Comparison of ENCODE assay signal across 21 cellular contexts in genomic region chr2:27738349-27739057, GRCh38. TPM values are rescaled to one million over a fixed set of nuclear protein-coding genes. Genes with fewer than 3 reads are reported as not detected.
DNase-seq lines count a peak whose midpoint lies in the region; ATAC-seq and TF ChIP-seq lines count a peak whose summit lies in the region.
"Had no signal": no experiment of that assay in that cellular context is flagged by ENCODE, and none has a peak within 500 bp of the region (broad histone marks: within the 10 kb centered on the region; RNA-seq: fewer than 3 reads in every experiment).

No MANE protein-coding gene starts in this region.

- no peak overlapping the region for H3K4me2 ChIP-seq in GM23338

- H3K4me1 ChIP-seq in GM23338 (ENCODE audit: insufficient read depth) = peaks cover 17% of the 10 kb centered on the region
- H3K4me1 ChIP-seq: SJCRH30 had no signal

- DNase-seq in GM23338 (ENCODE audit: low spot score) (no peak), kidney tubule cell (ENCODE audit: low spot score) (peak; percentile 25), erythroblast (lab: John Stamatoyannopoulos, UW) (no peak)
- DNase-seq: activated gamma-delta T cell; AML-193; aorta; islet precursor cell; mucosa of descending colon; NCI-H2029; sigmoid colon; SJCRH30; stimulated activated CD4-positive, alpha-beta T cell treated with anti-CD3 and anti-CD28 coated beads, Interleukin-4, amount 100 ng/mL, for 24 hours; testis had no signal

- H2AFZ ChIP-seq in GM23338 = peak overlapping the region; percentile 74

- H3K36me3 ChIP-seq in GM23338 (ENCODE audit: insufficient read depth) = no peaks in the 10 kb centered on the region
- H3K36me3 ChIP-seq: sigmoid colon, SJCRH30 had no signal

- H3F3A ChIP-seq in GM23338 (replicated peaks; ENCODE audit: low read depth) = 0 out of 2 replicates have a peak, but pooled peaks cover 11% of the 10 kb centered on the region

- peak overlapping the region; percentile 53; the same call in 1 of the 2 replicates for H3K27ac Mint-ChIP-seq in GM23338

- no peak overlapping the region for H3K27ac ChIP-seq in GM23338 (ENCODE audit: low read depth)
- H3K27ac ChIP-seq in adipose tissue (ENCODE audit: low read depth, low read length) = peak overlapping the region; percentile 2
- peak overlapping the region in 11 of 21 experiments; percentile 15 to 96 (median 88) for H3K27ac ChIP-seq in skin epidermis
- H3K27ac ChIP-seq: SJCRH30, testis had no signal

- H3K4me3 Mint-ChIP-seq in GM23338 = no peak overlapping the region
- H3K4me3 Mint-ChIP-seq: HFFc6 had no signal

- H3K27me3 ChIP-seq in GM23338 (ENCODE audit: insufficient read depth) = no peaks in the 10 kb centered on the region
- H3K27me3 ChIP-seq: sigmoid colon, SJCRH30, testis had no signal

- no peak for TF ChIP-seq CTCF in GM23338 (conservative IDR thresholded peaks at IDR 0.05; ENCODE audit: low read depth in 2 of 2)

- 0 out of 2 replicates have a peak, but pooled peaks cover 3% of the 10 kb centered on the region for H3K9me2 ChIP-seq in GM23338 (ENCODE audit: insufficient read depth)

- no peak for TF ChIP-seq POLR2A in erythroblast (IDR thresholded peaks at IDR 0.05; ENCODE audit: low read length)

- H3K36me3 Mint-ChIP-seq in GM23338 (ENCODE audit: low read depth) = peaks cover 2% of the 10 kb centered on the region; the same call in 2 of the 3 replicates

- H3K4me1 Mint-ChIP-seq in GM23338 = peaks cover 19% of the 10 kb centered on the region

- H3K4me3 ChIP-seq in GM23338 (no peak overlapping the region), skin epidermis (no peak overlapping the region)
- H3K4me3 ChIP-seq: K562, mucosa of descending colon, sigmoid colon, SJCRH30, testis had no signal

- no peaks in the 10 kb centered on the region for H4K20me1 ChIP-seq in GM23338 (replicated peaks; ENCODE audit: insufficient read depth)

- H3K9me3 Mint-ChIP-seq in GM23338 = peaks cover 18% of the 10 kb centered on the region; the same call in 2 of the 3 replicates
- H3K9me3 Mint-ChIP-seq: HFFc6 had no signal

- peaks cover 7% of the 10 kb centered on the region for H3K27me3 Mint-ChIP-seq in GM23338 (ENCODE audit: insufficient read depth, low read depth, poor library complexity)

- ATAC-seq in GM23338 = no peak
- no peak for ATAC-seq in GM21723 (IDR thresholded peaks at IDR 0.05; ENCODE audit: unreplicated experiment)
- no peak for ATAC-seq in GM18873 (IDR thresholded peaks at IDR 0.05; ENCODE audit: low FRiP score, unreplicated experiment)
- ATAC-seq in GM21360 (IDR thresholded peaks at IDR 0.05; ENCODE audit: unreplicated experiment) = no peak
- ATAC-seq: activated CD4-positive, CD25-positive, alpha-beta regulatory T cell treated with anti-CD3 and anti-CD28 coated beads, Interleukin-2, amount 50 U/mL, for 24 hours; K562 had no signal

- WGBS in adipose tissue, 3 donors = 83 to 88% (median 88%) methylated on average over 13 of the region's 13 CpGs

- H3K79me2 ChIP-seq in GM23338 (replicated peaks; ENCODE audit: insufficient read depth) = no peaks in the 10 kb centered on the region

TF ChIP-seq in GM23338, 12 proteins besides CTCF, POLR2A, EP300 and RAD21:
- TF ChIP-seq NANOG (IDR thresholded peaks at IDR 0.05; ENCODE audit: borderline replicate concordance) = no peak
- TF ChIP-seq, protein P1, sequence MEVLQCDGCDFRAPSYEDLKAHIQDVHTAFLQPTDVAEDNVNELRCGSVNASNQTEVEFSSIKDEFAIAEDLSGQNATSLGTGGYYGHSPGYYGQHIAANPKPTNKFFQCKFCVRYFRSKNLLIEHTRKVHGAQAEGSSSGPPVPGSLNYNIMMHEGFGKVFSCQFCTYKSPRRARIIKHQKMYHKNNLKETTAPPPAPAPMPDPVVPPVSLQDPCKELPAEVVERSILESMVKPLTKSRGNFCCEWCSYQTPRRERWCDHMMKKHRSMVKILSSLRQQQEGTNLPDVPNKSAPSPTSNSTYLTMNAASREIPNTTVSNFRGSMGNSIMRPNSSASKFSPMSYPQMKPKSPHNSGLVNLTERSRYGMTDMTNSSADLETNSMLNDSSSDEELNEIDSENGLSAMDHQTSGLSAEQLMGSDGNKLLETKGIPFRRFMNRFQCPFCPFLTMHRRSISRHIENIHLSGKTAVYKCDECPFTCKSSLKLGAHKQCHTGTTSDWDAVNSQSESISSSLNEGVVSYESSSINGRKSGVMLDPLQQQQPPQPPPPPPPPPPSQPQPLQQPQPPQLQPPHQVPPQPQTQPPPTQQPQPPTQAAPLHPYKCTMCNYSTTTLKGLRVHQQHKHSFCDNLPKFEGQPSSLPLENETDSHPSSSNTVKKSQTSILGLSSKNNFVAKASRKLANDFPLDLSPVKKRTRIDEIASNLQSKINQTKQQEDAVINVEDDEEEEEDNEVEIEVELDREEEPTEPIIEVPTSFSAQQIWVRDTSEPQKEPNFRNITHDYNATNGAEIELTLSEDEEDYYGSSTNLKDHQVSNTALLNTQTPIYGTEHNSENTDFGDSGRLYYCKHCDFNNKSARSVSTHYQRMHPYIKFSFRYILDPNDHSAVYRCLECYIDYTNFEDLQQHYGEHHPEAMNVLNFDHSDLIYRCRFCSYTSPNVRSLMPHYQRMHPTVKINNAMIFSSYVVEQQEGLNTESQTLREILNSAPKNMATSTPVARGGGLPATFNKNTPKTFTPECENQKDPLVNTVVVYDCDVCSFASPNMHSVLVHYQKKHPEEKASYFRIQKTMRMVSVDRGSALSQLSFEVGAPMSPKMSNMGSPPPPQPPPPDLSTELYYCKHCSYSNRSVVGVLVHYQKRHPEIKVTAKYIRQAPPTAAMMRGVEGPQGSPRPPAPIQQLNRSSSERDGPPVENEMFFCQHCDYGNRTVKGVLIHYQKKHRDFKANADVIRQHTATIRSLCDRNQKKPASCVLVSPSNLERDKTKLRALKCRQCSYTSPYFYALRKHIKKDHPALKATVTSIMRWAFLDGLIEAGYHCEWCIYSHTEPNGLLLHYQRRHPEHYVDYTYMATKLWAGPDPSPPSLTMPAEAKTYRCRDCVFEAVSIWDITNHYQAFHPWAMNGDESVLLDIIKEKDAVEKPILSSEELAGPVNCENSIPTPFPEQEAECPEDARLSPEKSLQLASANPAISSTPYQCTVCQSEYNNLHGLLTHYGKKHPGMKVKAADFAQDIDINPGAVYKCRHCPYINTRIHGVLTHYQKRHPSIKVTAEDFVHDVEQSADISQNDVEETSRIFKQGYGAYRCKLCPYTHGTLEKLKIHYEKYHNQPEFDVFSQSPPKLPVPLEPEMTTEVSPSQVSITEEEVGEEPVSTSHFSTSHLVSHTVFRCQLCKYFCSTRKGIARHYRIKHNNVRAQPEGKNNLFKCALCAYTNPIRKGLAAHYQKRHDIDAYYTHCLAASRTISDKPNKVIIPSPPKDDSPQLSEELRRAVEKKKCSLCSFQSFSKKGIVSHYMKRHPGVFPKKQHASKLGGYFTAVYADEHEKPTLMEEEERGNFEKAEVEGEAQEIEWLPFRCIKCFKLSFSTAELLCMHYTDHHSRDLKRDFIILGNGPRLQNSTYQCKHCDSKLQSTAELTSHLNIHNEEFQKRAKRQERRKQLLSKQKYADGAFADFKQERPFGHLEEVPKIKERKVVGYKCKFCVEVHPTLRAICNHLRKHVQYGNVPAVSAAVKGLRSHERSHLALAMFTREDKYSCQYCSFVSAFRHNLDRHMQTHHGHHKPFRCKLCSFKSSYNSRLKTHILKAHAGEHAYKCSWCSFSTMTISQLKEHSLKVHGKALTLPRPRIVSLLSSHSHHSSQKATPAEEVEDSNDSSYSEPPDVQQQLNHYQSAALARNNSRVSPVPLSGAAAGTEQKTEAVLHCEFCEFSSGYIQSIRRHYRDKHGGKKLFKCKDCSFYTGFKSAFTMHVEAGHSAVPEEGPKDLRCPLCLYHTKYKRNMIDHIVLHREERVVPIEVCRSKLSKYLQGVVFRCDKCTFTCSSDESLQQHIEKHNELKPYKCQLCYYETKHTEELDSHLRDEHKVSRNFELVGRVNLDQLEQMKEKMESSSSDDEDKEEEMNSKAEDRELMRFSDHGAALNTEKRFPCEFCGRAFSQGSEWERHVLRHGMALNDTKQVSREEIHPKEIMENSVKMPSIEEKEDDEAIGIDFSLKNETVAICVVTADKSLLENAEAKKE (CRISPR knock-in tag; IDR thresholded peaks at IDR 0.05) = no peak
- no peak for TF ChIP-seq ZNF331 (CRISPR knock-in tag; IDR thresholded peaks at IDR 0.05; ENCODE audit: low read depth)
- TF ChIP-seq ZNF114 (CRISPR knock-in tag; IDR thresholded peaks at IDR 0.05) = no peak
- TF ChIP-seq CREB1 (CRISPR knock-in tag; IDR thresholded peaks at IDR 0.05; ENCODE audit: low read depth) = no peak
- TF ChIP-seq, protein P2, sequence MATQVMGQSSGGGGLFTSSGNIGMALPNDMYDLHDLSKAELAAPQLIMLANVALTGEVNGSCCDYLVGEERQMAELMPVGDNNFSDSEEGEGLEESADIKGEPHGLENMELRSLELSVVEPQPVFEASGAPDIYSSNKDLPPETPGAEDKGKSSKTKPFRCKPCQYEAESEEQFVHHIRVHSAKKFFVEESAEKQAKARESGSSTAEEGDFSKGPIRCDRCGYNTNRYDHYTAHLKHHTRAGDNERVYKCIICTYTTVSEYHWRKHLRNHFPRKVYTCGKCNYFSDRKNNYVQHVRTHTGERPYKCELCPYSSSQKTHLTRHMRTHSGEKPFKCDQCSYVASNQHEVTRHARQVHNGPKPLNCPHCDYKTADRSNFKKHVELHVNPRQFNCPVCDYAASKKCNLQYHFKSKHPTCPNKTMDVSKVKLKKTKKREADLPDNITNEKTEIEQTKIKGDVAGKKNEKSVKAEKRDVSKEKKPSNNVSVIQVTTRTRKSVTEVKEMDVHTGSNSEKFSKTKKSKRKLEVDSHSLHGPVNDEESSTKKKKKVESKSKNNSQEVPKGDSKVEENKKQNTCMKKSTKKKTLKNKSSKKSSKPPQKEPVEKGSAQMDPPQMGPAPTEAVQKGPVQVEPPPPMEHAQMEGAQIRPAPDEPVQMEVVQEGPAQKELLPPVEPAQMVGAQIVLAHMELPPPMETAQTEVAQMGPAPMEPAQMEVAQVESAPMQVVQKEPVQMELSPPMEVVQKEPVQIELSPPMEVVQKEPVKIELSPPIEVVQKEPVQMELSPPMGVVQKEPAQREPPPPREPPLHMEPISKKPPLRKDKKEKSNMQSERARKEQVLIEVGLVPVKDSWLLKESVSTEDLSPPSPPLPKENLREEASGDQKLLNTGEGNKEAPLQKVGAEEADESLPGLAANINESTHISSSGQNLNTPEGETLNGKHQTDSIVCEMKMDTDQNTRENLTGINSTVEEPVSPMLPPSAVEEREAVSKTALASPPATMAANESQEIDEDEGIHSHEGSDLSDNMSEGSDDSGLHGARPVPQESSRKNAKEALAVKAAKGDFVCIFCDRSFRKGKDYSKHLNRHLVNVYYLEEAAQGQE (IDR thresholded peaks at IDR 0.05; ENCODE audit: unreplicated experiment) = no peak
- no peak for TF ChIP-seq JUNB (IDR thresholded peaks at IDR 0.05; ENCODE audit: unreplicated experiment)

RNA-seq across cellular contexts. Expression of gene MRPL33, which starts 33.0 kb away (rescaled TPM):
- 80.5 and 83.9 TPM in 2 replicates for total RNA-seq in GM23338 (2014; rRNA removed; shearing (Covaris generic))
- 292 and 310 TPM in 2 replicates for polyA plus RNA-seq in GM23338 (2016; fragmentation: Nextera tagmentation; extraction: Ambion mirVana)
- polyA plus RNA-seq in adipose tissue = 100 to 1,000 TPM in 2 of 3 donors, 10 to 100 TPM in 1; 86.4 to 196 (median 169) TPM
